1 cellular context compared by ENCODE assay signal in the genomic region with DNA sequence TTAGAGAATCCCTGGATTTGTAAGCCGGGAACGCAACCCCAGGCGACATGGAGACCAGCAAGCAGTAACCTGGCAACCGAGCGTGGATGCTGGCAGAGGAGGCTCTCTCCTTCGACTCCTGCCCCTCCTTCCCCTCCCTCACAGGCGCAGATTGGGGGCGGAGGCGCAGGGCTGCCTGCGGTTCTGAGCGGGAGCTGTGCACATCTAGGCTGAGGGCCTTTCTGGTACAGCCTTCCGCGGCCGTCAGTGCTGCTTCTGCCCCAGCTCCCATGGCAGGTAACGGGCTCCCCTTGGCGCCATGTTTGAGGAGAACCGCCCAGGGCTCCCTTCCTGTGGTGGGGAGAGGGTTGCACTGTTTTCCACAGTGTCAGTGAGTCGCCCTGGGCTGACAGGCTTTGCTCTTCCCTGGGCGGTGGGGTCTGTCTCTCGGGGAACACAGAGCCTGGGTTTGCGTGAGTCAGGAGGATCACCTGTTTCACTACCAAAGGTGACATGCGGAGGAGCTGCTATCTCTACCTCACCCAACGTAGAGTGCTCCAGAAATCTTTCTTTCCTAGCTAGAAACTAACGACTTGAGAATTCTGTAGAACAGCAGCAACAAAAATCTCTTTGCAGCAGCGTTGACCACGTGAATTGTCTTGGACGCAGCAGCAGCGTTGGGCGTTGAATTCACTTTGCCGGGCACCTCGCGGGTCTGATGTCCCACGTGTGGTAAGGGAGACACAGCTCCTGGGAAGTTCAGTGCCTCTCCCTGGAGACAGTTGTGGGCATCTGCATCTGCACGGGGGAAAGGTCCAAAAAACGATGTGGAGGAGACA.
TF ChIP-seq lines count a peak whose summit lies in the region.

No MANE protein-coding gene starts in this region.

TF ChIP-seq in HepG2, 621 proteins besides CTCF, POLR2A, EP300 and RAD21 (continued from another document):
- TF ChIP-seq, protein P1, sequence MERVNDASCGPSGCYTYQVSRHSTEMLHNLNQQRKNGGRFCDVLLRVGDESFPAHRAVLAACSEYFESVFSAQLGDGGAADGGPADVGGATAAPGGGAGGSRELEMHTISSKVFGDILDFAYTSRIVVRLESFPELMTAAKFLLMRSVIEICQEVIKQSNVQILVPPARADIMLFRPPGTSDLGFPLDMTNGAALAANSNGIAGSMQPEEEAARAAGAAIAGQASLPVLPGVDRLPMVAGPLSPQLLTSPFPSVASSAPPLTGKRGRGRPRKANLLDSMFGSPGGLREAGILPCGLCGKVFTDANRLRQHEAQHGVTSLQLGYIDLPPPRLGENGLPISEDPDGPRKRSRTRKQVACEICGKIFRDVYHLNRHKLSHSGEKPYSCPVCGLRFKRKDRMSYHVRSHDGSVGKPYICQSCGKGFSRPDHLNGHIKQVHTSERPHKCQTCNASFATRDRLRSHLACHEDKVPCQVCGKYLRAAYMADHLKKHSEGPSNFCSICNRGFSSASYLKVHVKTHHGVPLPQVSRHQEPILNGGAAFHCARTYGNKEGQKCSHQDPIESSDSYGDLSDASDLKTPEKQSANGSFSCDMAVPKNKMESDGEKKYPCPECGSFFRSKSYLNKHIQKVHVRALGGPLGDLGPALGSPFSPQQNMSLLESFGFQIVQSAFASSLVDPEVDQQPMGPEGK (CRISPR knock-in tag; IDR thresholded peaks at IDR 0.05), result no peak
- no peak for TF ChIP-seq ZNF780A (CRISPR knock-in tag; IDR thresholded peaks at IDR 0.05)
